In genomic region chr14:21535545-21536394, GRCh38 we compare ENCODE assay signal across 16 cellular contexts. TPM values are rescaled to one million over a fixed set of nuclear protein-coding genes. Genes with fewer than 3 reads are reported as not detected.
A peak's percentile ranks its signal among the peaks of the same experiment; 100 is the strongest.
DNase-seq lines count a peak whose midpoint lies in the region; ATAC-seq and TF ChIP-seq lines count a peak whose summit lies in the region.
"Had no signal": no experiment of that assay in that cellular context is flagged by ENCODE, and none has a peak within 500 bp of the region (broad histone marks: within the 10 kb centered on the region; RNA-seq: fewer than 3 reads in every experiment).

No MANE protein-coding gene starts in this region.

- no peak for ATAC-seq in activated T-cell treated with anti-CD3 and anti-CD28 coated beads, Interleukin-2, amount 50 U/mL, for 72 hours (replicated peaks in 1 of 2)

- H3K9me3 Mint-ChIP-seq in activated T-cell treated with anti-CD3 and anti-CD28 coated beads, Interleukin-2, amount 50 U/mL, for 72 hours, result no peaks in the 10 kb centered on the region
- H3K9me3 Mint-ChIP-seq: activated naive CD4-positive, alpha-beta T cell treated with anti-CD3 and anti-CD28 coated beads, Interleukin-2, amount 10 ng/mL, durations not matched to agents 7 days and 5 days had no signal

- no peaks in the 10 kb centered on the region for H3K79me1 ChIP-seq in mesenchymal stem cell (replicated peaks; ENCODE audit: low read length, poor library complexity, severe bottlenecking)

- no peak overlapping the region for H2BK120ac ChIP-seq in mesenchymal stem cell (ENCODE audit: low read depth, low read length)

- H3K18ac ChIP-seq in mesenchymal stem cell (ENCODE audit: low read depth in 1 of 2, low read length in 2 of 2), result no peak overlapping the region

- H3K23ac ChIP-seq in mesenchymal stem cell (ENCODE audit: low read length in 2 of 2), result no peak overlapping the region

- 30% methylated on average over 3 of the region's 5 CpGs for WGBS in mesenchymal stem cell
- 15% methylated on average over 5 of the region's 5 CpGs for WGBS in smooth muscle cell (ENCODE audit: low lambda C conversion rate)

- no peak overlapping the region for H2BK15ac ChIP-seq in mesenchymal stem cell (ENCODE audit: low read depth, poor library complexity, severe bottlenecking)

- no peaks in the 10 kb centered on the region for H4K20me1 ChIP-seq in smooth muscle cell (ENCODE audit: low read depth)

- DNase-seq in activated T-cell treated with anti-CD3 and anti-CD28 coated beads, Interleukin-2, amount 50 U/mL, for 72 hours, result no peak
- DNase-seq in activated T-cell treated with anti-CD3 and anti-CD28 coated beads, Interleukin-2, amount 50 U/mL, for 48 hours, result no peak
- DNase-seq in mesenchymal stem cell (no peak), smooth muscle cell (lab: John Stamatoyannopoulos, UW; ENCODE audit: unreplicated experiment) (no peak), RKO (ENCODE audit: low spot score) (no peak), NCI-H1930 (lab: John Stamatoyannopoulos, UW) (no peak)
- no peak for DNase-seq in activated CD8-positive, alpha-beta memory T cell treated with anti-CD3 and anti-CD28 coated beads, Interleukin-2, amount 50 U/mL, for 48 hours
- DNase-seq: 8988T; activated naive CD4-positive, alpha-beta T cell treated with anti-CD3 and anti-CD28 coated beads, Interleukin-2, amount 10 ng/mL, durations not matched to agents 7 days and 5 days; central memory CD4-positive, alpha-beta T cell; esophagus squamous epithelium; NCI-H1436 treated with DMSO at 0.1 percent for 48 hours; NCI-H774 had no signal

- H3K27ac ChIP-seq in cingulate gyrus (ENCODE audit: low read depth, low read length), result peak overlapping the region; percentile 61
- H3K27ac ChIP-seq in mesenchymal stem cell (ENCODE audit: low read length, poor library complexity, severe bottlenecking), result no peak overlapping the region
- no peak overlapping the region for H3K27ac ChIP-seq in smooth muscle cell (ENCODE audit: low read depth)
- H3K27ac ChIP-seq: esophagus squamous epithelium, thoracic aorta had no signal

- no peak overlapping the region for H2BK12ac ChIP-seq in mesenchymal stem cell (ENCODE audit: low read length in 2 of 2)

- no peaks in the 10 kb centered on the region for H3K9me3 ChIP-seq in mesenchymal stem cell (ENCODE audit: control insufficient read depth, low read length)
- no peaks in the 10 kb centered on the region for H3K9me3 ChIP-seq in smooth muscle cell (replicated peaks; ENCODE audit: low read depth)
- H3K9me3 ChIP-seq: esophagus squamous epithelium, thoracic aorta had no signal

- H3K36me3 ChIP-seq in mesenchymal stem cell (ENCODE audit: control insufficient read depth in 1 of 2, insufficient read depth in 2 of 2, low read depth in 1 of 2, low read length in 2 of 2) (no peaks in the 10 kb centered on the region), smooth muscle cell (ENCODE audit: low read depth) (no peaks in the 10 kb centered on the region)
- H3K36me3 ChIP-seq: esophagus squamous epithelium, thoracic aorta had no signal

- H3K27me3 ChIP-seq in mesenchymal stem cell (ENCODE audit: control insufficient read depth in 1 of 2, insufficient read depth in 1 of 2, low read length in 2 of 2) (peaks cover 64 to 71% of the 10 kb centered on the region in 2 experiments), smooth muscle cell (ENCODE audit: low read depth) (peaks cover 49% of the 10 kb centered on the region)

- no peak overlapping the region for H3K14ac ChIP-seq in mesenchymal stem cell (ENCODE audit: low read length in 2 of 2)

- H4K91ac ChIP-seq in mesenchymal stem cell (ENCODE audit: low read length), result no peak overlapping the region

- H3K4ac ChIP-seq in mesenchymal stem cell (ENCODE audit: low read depth in 1 of 2, low read length in 2 of 2), result no peak overlapping the region

- peak overlapping the region; percentile 74 for H3K4me2 ChIP-seq in mesenchymal stem cell (ENCODE audit: low read length, poor library complexity, severe bottlenecking)
- H3K4me2 ChIP-seq in smooth muscle cell, result peak overlapping the region; percentile 89

- peak overlapping the region in 1 of 2 experiments; percentile 74 for H3K4me3 ChIP-seq in mesenchymal stem cell (ENCODE audit: insufficient read depth in 1 of 2, low read depth in 1 of 2, low read length in 2 of 2)
- H3K4me3 ChIP-seq in smooth muscle cell, result peak overlapping the region; percentile 54

- H2AFZ ChIP-seq in mesenchymal stem cell (ENCODE audit: low read depth, low read length) (no peak overlapping the region), smooth muscle cell (ENCODE audit: low read depth) (peak overlapping the region; percentile 61)

- no peak overlapping the region for H2BK5ac ChIP-seq in mesenchymal stem cell (ENCODE audit: low read depth, low read length, poor library complexity, severe bottlenecking)

- H3K4me1 Mint-ChIP-seq in activated T-cell treated with anti-CD3 and anti-CD28 coated beads, Interleukin-2, amount 50 U/mL, for 72 hours (ENCODE audit: low read depth), result peaks cover 6% of the 10 kb centered on the region

- H3K79me2 ChIP-seq in smooth muscle cell (ENCODE audit: low read depth), result no peaks in the 10 kb centered on the region

- no peak overlapping the region for H3K9ac ChIP-seq in mesenchymal stem cell (ENCODE audit: low read length)
- H3K9ac ChIP-seq in smooth muscle cell (ENCODE audit: low read depth), result no peak overlapping the region

- peaks cover 60% of the 10 kb centered on the region for H3K27me3 Mint-ChIP-seq in activated T-cell treated with anti-CD3 and anti-CD28 coated beads, Interleukin-2, amount 50 U/mL, for 72 hours (ENCODE audit: low read depth)

- H3K4me1 ChIP-seq in mesenchymal stem cell (ENCODE audit: control insufficient read depth, insufficient read depth, low read depth, low read length) (peaks cover 6% of the 10 kb centered on the region), smooth muscle cell (ENCODE audit: low read depth) (peaks cover 37% of the 10 kb centered on the region)

- peak overlapping the region; percentile 42 to 60 for H3K4me3 Mint-ChIP-seq in activated T-cell treated with anti-CD3 and anti-CD28 coated beads, Interleukin-2, amount 50 U/mL, for 72 hours
- H3K4me3 Mint-ChIP-seq: activated naive CD4-positive, alpha-beta T cell treated with anti-CD3 and anti-CD28 coated beads, Interleukin-2, amount 10 ng/mL, durations not matched to agents 7 days and 5 days had no signal

- no peak overlapping the region for H4K8ac ChIP-seq in mesenchymal stem cell (ENCODE audit: low read length)

- H3F3A ChIP-seq in smooth muscle cell (ENCODE audit: low read depth), result no peaks in the 10 kb centered on the region

- no peak overlapping the region for H2AK5ac ChIP-seq in mesenchymal stem cell (ENCODE audit: low read length, severe bottlenecking)

- no peak for TF ChIP-seq CTCF in smooth muscle cell (IDR thresholded peaks at IDR 0.05; ENCODE audit: borderline replicate concordance, insufficient read depth, poor library complexity, severe bottlenecking)

- H3K27ac Mint-ChIP-seq in activated T-cell treated with anti-CD3 and anti-CD28 coated beads, Interleukin-2, amount 50 U/mL, for 72 hours, result no peak overlapping the region
- H3K27ac Mint-ChIP-seq: activated naive CD4-positive, alpha-beta T cell treated with anti-CD3 and anti-CD28 coated beads, Interleukin-2, amount 10 ng/mL, durations not matched to agents 7 days and 5 days had no signal

- H3K36me3 Mint-ChIP-seq in activated T-cell treated with anti-CD3 and anti-CD28 coated beads, Interleukin-2, amount 50 U/mL, for 72 hours (ENCODE audit: insufficient read depth in 2 of 2), result no peaks in the 10 kb centered on the region
- H3K36me3 Mint-ChIP-seq: activated naive CD4-positive, alpha-beta T cell treated with anti-CD3 and anti-CD28 coated beads, Interleukin-2, amount 10 ng/mL, durations not matched to agents 7 days and 5 days had no signal

RNA-seq across cellular contexts. Expression of gene SALL2, which starts 9.6 kb away (rescaled TPM):
- total RNA-seq in activated T-cell treated with anti-CD3 and anti-CD28 coated beads, Interleukin-2, amount 50 U/mL, for 72 hours, result 1 to 10 TPM; 5.3 TPM
- polyA plus RNA-seq in mesenchymal stem cell (2013, experiment 1 of 2), result 11.8 TPM
- 10.2 TPM for polyA plus RNA-seq in mesenchymal stem cell (2013, experiment 2 of 2)
- total RNA-seq in smooth muscle cell, result 4.5 and 5.9 TPM in 2 replicates
- polyA plus RNA-seq in smooth muscle cell, result 4.5 and 6.7 TPM in 2 replicates

RNA-seq across cellular contexts. Expression of gene METTL3, which starts 24.6 kb away (rescaled TPM):
- 10 to 100 TPM; 62.1 to 71.0 TPM for total RNA-seq in activated T-cell treated with anti-CD3 and anti-CD28 coated beads, Interleukin-2, amount 50 U/mL, for 72 hours
- polyA plus RNA-seq in mesenchymal stem cell (2013, experiment 1 of 2), result 25.1 TPM
- polyA plus RNA-seq in mesenchymal stem cell (2013, experiment 2 of 2), result 24.8 TPM
- 37.6 and 43.6 TPM in 2 replicates for total RNA-seq in smooth muscle cell
- 25.5 and 29.7 TPM in 2 replicates for polyA plus RNA-seq in smooth muscle cell

RNA-seq across cellular contexts. Expression of gene OR10G3, which starts 44.1 kb away (rescaled TPM):
- total RNA-seq in activated T-cell treated with anti-CD3 and anti-CD28 coated beads, Interleukin-2, amount 50 U/mL, for 72 hours, result not detected
- polyA plus RNA-seq in mesenchymal stem cell (2013, experiment 1 of 2), result not detected
- polyA plus RNA-seq in mesenchymal stem cell (2013, experiment 2 of 2), result not detected
- total RNA-seq in smooth muscle cell, result not detected in 2 replicates
- polyA plus RNA-seq in smooth muscle cell, result not detected in 2 replicates
- total RNA-seq: activated CD8-positive, alpha-beta memory T cell treated with anti-CD3 and anti-CD28 coated beads for 36 hours; esophagus squamous epithelium; thoracic aorta had no signal

RNA-seq across cellular contexts. Expression of gene TOX4, which starts 58.8 kb away (rescaled TPM):
- total RNA-seq in activated T-cell treated with anti-CD3 and anti-CD28 coated beads, Interleukin-2, amount 50 U/mL, for 72 hours, result 10 to 100 TPM; 68.9 to 72.4 TPM
- polyA plus RNA-seq in mesenchymal stem cell (2013, experiment 1 of 2), result 61.3 TPM
- polyA plus RNA-seq in mesenchymal stem cell (2013, experiment 2 of 2), result 60.5 TPM
- total RNA-seq in smooth muscle cell, result 31.9 and 33.9 TPM in 2 replicates
- 54.5 and 58.4 TPM in 2 replicates for polyA plus RNA-seq in smooth muscle cell

RNA-seq across cellular contexts. Expression of gene RAB2B, which starts 59.0 kb away (rescaled TPM):
- 10 to 100 TPM; 44.5 to 45.4 TPM for total RNA-seq in activated T-cell treated with anti-CD3 and anti-CD28 coated beads, Interleukin-2, amount 50 U/mL, for 72 hours
- polyA plus RNA-seq in mesenchymal stem cell (2013, experiment 1 of 2), result 21.3 TPM
- 20.2 TPM for polyA plus RNA-seq in mesenchymal stem cell (2013, experiment 2 of 2)
- 30.4 and 36.0 TPM in 2 replicates for total RNA-seq in smooth muscle cell
- 15.3 and 15.4 TPM in 2 replicates for polyA plus RNA-seq in smooth muscle cell
